1 cellular context compared by ENCODE assay signal in genomic region chr20:43938017-43938655, GRCh38.
TF ChIP-seq lines count a peak whose summit lies in the region.

No MANE protein-coding gene starts in this region.

TF ChIP-seq in IMR-90, 13 proteins besides CTCF, POLR2A, EP300 and RAD21 (continued from another document):
- no peak for TF ChIP-seq USF2 (IDR thresholded peaks at IDR 0.05; ENCODE audit: low read depth, low read length)
- TF ChIP-seq MAZ (IDR thresholded peaks at IDR 0.05; ENCODE audit: borderline replicate concordance, low read depth, low read length) = no peak
- TF ChIP-seq RFX5 (IDR thresholded peaks at IDR 0.05; ENCODE audit: low read depth, low read length) = no peak
- TF ChIP-seq NFE2L2 (IDR thresholded peaks at IDR 0.05; ENCODE audit: low read depth, low read length) = no peak
- no peak for TF ChIP-seq CHD1 (IDR thresholded peaks at IDR 0.05; ENCODE audit: low read depth, low read length)
- no peak for TF ChIP-seq FOS (IDR thresholded peaks at IDR 0.05; ENCODE audit: low read depth, low read length)
